Comparison of ENCODE assay signal across 17 cellular contexts in the genomic region with DNA sequence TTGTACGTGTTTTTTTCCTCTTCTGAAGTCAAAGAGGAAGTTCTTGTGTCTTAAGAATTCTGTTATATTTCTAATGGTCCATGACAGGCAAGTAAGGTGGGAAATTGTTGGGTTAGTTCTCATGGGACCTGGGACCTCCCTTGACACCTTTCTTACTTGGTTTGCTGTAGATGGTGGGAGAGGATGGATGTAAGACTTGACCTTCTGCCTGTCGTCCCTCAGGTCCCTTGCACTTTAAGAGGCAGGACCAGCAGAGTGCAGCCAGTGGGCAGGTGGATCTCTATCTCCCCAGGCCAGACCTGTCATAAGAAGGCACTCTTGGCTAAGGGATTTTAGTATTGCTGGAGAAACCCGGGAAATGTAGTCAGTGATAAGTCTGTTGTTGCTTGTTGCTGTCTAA. TPM values are rescaled to one million over a fixed set of nuclear protein-coding genes. Genes with fewer than 3 reads are reported as not detected.
DNase-seq lines count a peak whose midpoint lies in the region; ATAC-seq lines count a peak whose summit lies in the region.
"Had no signal": no experiment of that assay in that cellular context is flagged by ENCODE, and none has a peak within 500 bp of the region (broad histone marks: within the 10 kb centered on the region; RNA-seq: fewer than 3 reads in every experiment).

No MANE protein-coding gene starts in this region.

- H3K4me1 ChIP-seq in GM23248 (ENCODE audit: insufficient read depth) = peaks cover 82% of the 10 kb centered on the region

- no peaks in the 10 kb centered on the region for H3K9me3 Mint-ChIP-seq in T-helper 1 cell treated with Interleukin-12 subunit alpha and Interleukin-12 subunit beta and Interleukin-4 antibody, amounts not matched to agents 30 μg/mL and 1 μg/mL, for 36 hours
- H3K9me3 Mint-ChIP-seq in activated naive CD8-positive, alpha-beta T cell treated with anti-CD3 and anti-CD28 coated beads, Interleukin-2, amount 10 ng/mL, durations not matched to agents 7 days and 5 days = no peaks in the 10 kb centered on the region
- H3K9me3 Mint-ChIP-seq in naive thymus-derived CD8-positive, alpha-beta T cell = no peaks in the 10 kb centered on the region

- H3K4me2 ChIP-seq in GM23248 (ENCODE audit: unreplicated experiment) = no peak overlapping the region

- no peak for DNase-seq in T-helper 1 cell
- no peak for DNase-seq in GM23248
- no peak for DNase-seq in activated naive CD8-positive, alpha-beta T cell treated with anti-CD3 and anti-CD28 coated beads, Interleukin-2, amount 10 ng/mL, durations not matched to agents 7 days and 5 days
- DNase-seq in naive thymus-derived CD8-positive, alpha-beta T cell = no peak
- no peak for DNase-seq in NCI-H2171 treated with DMSO at 0.1 percent for 48 hours (lab: John Stamatoyannopoulos, UW)
- DNase-seq: aorta, GF-D8, Kasumi-1, NCI-H1694, pancreas, SIG-M5 had no signal

- peak overlapping the region; percentile 8 for H3K27ac Mint-ChIP-seq in T-helper 1 cell treated with Interleukin-12 subunit alpha and Interleukin-12 subunit beta and Interleukin-4 antibody, amounts not matched to agents 30 μg/mL and 1 μg/mL, for 36 hours
- H3K27ac Mint-ChIP-seq in activated naive CD8-positive, alpha-beta T cell treated with anti-CD3 and anti-CD28 coated beads, Interleukin-2, amount 10 ng/mL, durations not matched to agents 7 days and 5 days = peak overlapping the region; percentile 75
- H3K27ac Mint-ChIP-seq in naive thymus-derived CD8-positive, alpha-beta T cell = peak overlapping the region; percentile 15 to 92 (median 82)

- no peaks in the 10 kb centered on the region for H3K9me3 ChIP-seq in GM23248 (ENCODE audit: low read depth)
- H3K9me3 ChIP-seq: pancreas had no signal

- peaks cover 74% of the 10 kb centered on the region for H3K4me1 Mint-ChIP-seq in T-helper 1 cell treated with Interleukin-12 subunit alpha and Interleukin-12 subunit beta and Interleukin-4 antibody, amounts not matched to agents 30 μg/mL and 1 μg/mL, for 36 hours (ENCODE audit: low read depth)
- peaks cover 69% of the 10 kb centered on the region for H3K4me1 Mint-ChIP-seq in activated naive CD8-positive, alpha-beta T cell treated with anti-CD3 and anti-CD28 coated beads, Interleukin-2, amount 10 ng/mL, durations not matched to agents 7 days and 5 days
- H3K4me1 Mint-ChIP-seq in naive thymus-derived CD8-positive, alpha-beta T cell = peaks cover 49 to 97% (median 94%) of the 10 kb centered on the region in 4 donors

- no peaks in the 10 kb centered on the region for H3K27me3 ChIP-seq in GM23248 (replicated peaks; ENCODE audit: insufficient read depth)
- H3K27me3 ChIP-seq: pancreas had no signal

- POLR2A ChIA-PET in activated naive CD8-positive, alpha-beta T cell treated with anti-CD3 and anti-CD28 coated beads, Interleukin-2, amount 10 ng/mL, durations not matched to agents 7 days and 5 days (lab: Charles Lee) = interaction anchor here (0.6 to 5.9 kb wide), 7 partner anchors 12 to 1766 kb away, joined by 3 to 67 read pairs (median 3); a partner anchor contains a TSS
- POLR2A ChIA-PET in naive thymus-derived CD8-positive, alpha-beta T cell (lab: Charles Lee) = interaction anchor here (0.9 to 4.7 kb wide), 3 partner anchors 11 to 140 kb away, joined by 3 to 68 read pairs (median 3); a partner anchor contains a TSS

- H4K20me1 ChIP-seq in GM23248 (ENCODE audit: insufficient read depth) = peaks cover 83% of the 10 kb centered on the region

- in situ Hi-C loops in GM23248 (cut with MboI) = no loop called here

- H3K9me2 ChIP-seq in GM23248 (ENCODE audit: insufficient read depth) = no peaks in the 10 kb centered on the region

- peaks cover 86% of the 10 kb centered on the region for H3F3A ChIP-seq in GM23248 (ENCODE audit: insufficient read depth)

- no peak overlapping the region for H2AFZ ChIP-seq in GM23248

- H3K36me3 ChIP-seq in GM23248 (ENCODE audit: low read depth) = peaks cover 65% of the 10 kb centered on the region

- H3K4me3 Mint-ChIP-seq in T-helper 1 cell treated with Interleukin-12 subunit alpha and Interleukin-12 subunit beta and Interleukin-4 antibody, amounts not matched to agents 30 μg/mL and 1 μg/mL, for 36 hours = no peak overlapping the region
- H3K4me3 Mint-ChIP-seq in activated naive CD8-positive, alpha-beta T cell treated with anti-CD3 and anti-CD28 coated beads, Interleukin-2, amount 10 ng/mL, durations not matched to agents 7 days and 5 days = peak overlapping the region; percentile 69
- peak overlapping the region; percentile 63 to 84 (median 74) for H3K4me3 Mint-ChIP-seq in naive thymus-derived CD8-positive, alpha-beta T cell

- no peak for ATAC-seq in activated naive CD8-positive, alpha-beta T cell treated with anti-CD3 and anti-CD28 coated beads, Interleukin-2, amount 10 ng/mL, durations not matched to agents 7 days and 5 days (ENCODE audit: low read depth)
- ATAC-seq in naive thymus-derived CD8-positive, alpha-beta T cell = no peak
- ATAC-seq in HG02610 (IDR thresholded peaks at IDR 0.05; ENCODE audit: unreplicated experiment) (no peak), GM21515 (IDR thresholded peaks at IDR 0.05; ENCODE audit: unreplicated experiment) (no peak)
- ATAC-seq: pancreas had no signal

- H3K9ac ChIP-seq in GM23248 = no peak overlapping the region

- 66 to 67% methylated on average over 3 of the region's 3 CpGs for WGBS in GM23248 (ENCODE audit: low coverage in 1 of 2, low lambda C conversion rate in 2 of 2, missing lambda C conversion rate in 2 of 2), 2 experiments

- H3K4me3 ChIP-seq in GM23248 = no peak overlapping the region
- H3K4me3 ChIP-seq: pancreas had no signal

- peaks cover 100% of the 10 kb centered on the region for H3K79me2 ChIP-seq in GM23248 (ENCODE audit: insufficient read depth)

- peaks cover 66% of the 10 kb centered on the region for H3K36me3 Mint-ChIP-seq in T-helper 1 cell treated with Interleukin-12 subunit alpha and Interleukin-12 subunit beta and Interleukin-4 antibody, amounts not matched to agents 30 μg/mL and 1 μg/mL, for 36 hours (ENCODE audit: low read depth)
- peaks cover 67% of the 10 kb centered on the region for H3K36me3 Mint-ChIP-seq in activated naive CD8-positive, alpha-beta T cell treated with anti-CD3 and anti-CD28 coated beads, Interleukin-2, amount 10 ng/mL, durations not matched to agents 7 days and 5 days
- H3K36me3 Mint-ChIP-seq in naive thymus-derived CD8-positive, alpha-beta T cell = peaks cover 13 to 95% (median 51%) of the 10 kb centered on the region in 3 donors

- H3K27me3 Mint-ChIP-seq in T-helper 1 cell treated with Interleukin-12 subunit alpha and Interleukin-12 subunit beta and Interleukin-4 antibody, amounts not matched to agents 30 μg/mL and 1 μg/mL, for 36 hours (ENCODE audit: low read depth) = no peaks in the 10 kb centered on the region
- H3K27me3 Mint-ChIP-seq in activated naive CD8-positive, alpha-beta T cell treated with anti-CD3 and anti-CD28 coated beads, Interleukin-2, amount 10 ng/mL, durations not matched to agents 7 days and 5 days = no peaks in the 10 kb centered on the region
- no peaks in the 10 kb centered on the region for H3K27me3 Mint-ChIP-seq in naive thymus-derived CD8-positive, alpha-beta T cell

- peak overlapping the region; percentile 84; the same call in 1 of the 2 replicates for H3K27ac ChIP-seq in GM23248
- H3K27ac ChIP-seq: 22Rv1, C4-2B, HL-60, pancreas had no signal

RNA-seq across cellular contexts. Expression of a gene that starts 12.1 kb away (rescaled TPM):
- 79.2 and 85.5 TPM in 2 replicates for total RNA-seq in GM23248 (2014; rRNA removed; shearing (Covaris generic))
- polyA plus RNA-seq in GM23248 (2016; fragmentation: Nextera tagmentation; extraction: Ambion mirVana) = 11.7 and 12.0 TPM in 2 replicates
- 10 to 100 TPM; 71.6 to 72.2 TPM for total RNA-seq in activated naive CD8-positive, alpha-beta T cell treated with anti-CD3 and anti-CD28 coated beads, Interleukin-2, amount 10 ng/mL, durations not matched to agents 7 days and 5 days
- 100 to 1,000 TPM in 1 of 2 experiments, 10 to 100 TPM in 1; 94.1 to 102 TPM for total RNA-seq in naive thymus-derived CD8-positive, alpha-beta T cell
- 10 to 100 TPM in 2 of 3 donors, 1 to 10 TPM in 1; 9.9 to 16.5 (median 10.6) TPM for polyA plus RNA-seq in naive thymus-derived CD8-positive, alpha-beta T cell

Comparison
In these comparisons a context has a peak if more than half of its experiments do, and no peak if none do; other contexts are left out.
1. H3K27ac Mint-ChIP-seq: peak in every context shown above with its lines; median percentile 82 in naive thymus-derived CD8-positive, alpha-beta T cell; 75 in activated naive CD8-positive, alpha-beta T cell treated with anti-CD3 and anti-CD28 coated beads, Interleukin-2, amount 10 ng/mL, durations not matched to agents 7 days and 5 days; 8 in T-helper 1 cell treated with Interleukin-12 subunit alpha and Interleukin-12 subunit beta and Interleukin-4 antibody, amounts not matched to agents 30 μg/mL and 1 μg/mL, for 36 hours.